ENCODE assay signal across 8 cellular contexts in the genomic region with DNA sequence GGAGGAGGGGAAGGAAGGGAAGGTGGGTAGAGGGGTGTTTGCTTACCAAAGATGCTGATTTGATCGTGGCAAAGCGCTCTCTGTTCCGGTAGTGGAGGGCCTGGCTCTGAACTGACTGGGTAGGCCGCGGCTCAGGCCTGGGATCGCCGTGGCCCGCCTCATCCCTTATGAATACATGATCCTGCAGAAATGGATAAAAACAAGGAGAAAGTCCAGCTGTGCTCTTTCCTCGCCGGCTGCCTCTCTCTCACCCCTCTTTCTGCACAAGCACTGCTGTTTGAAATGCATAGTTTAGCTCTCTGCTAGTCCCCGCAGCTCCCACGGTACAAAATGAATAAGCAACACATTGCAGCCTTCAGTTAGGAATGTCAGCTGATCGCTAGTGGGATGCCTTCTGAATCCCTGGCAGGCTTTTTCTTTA. TPM values are rescaled to one million over a fixed set of nuclear protein-coding genes. Genes with fewer than 3 reads are reported as not detected.
A peak's percentile ranks its signal among the peaks of the same experiment; 100 is the strongest.
DNase-seq lines count a peak whose midpoint lies in the region; ATAC-seq and TF ChIP-seq lines count a peak whose summit lies in the region.

No MANE protein-coding gene starts in this region.

- peak overlapping the region; percentile 86 for H2AFZ ChIP-seq in neuronal stem cell (ENCODE audit: low read length)

- no peak overlapping the region for H2AK5ac ChIP-seq in neuronal stem cell (ENCODE audit: low read depth, low read length)

- H2BK15ac ChIP-seq in neuronal stem cell (ENCODE audit: low read length), result no peak overlapping the region

- H2BK5ac ChIP-seq in neuronal stem cell (ENCODE audit: low read length), result no peak overlapping the region

- H4K91ac ChIP-seq in neuronal stem cell (ENCODE audit: low read depth, low read length, poor library complexity), result no peak overlapping the region

- no peak overlapping the region for H2BK120ac ChIP-seq in neuronal stem cell (ENCODE audit: low read depth, low read length)

- H3K18ac ChIP-seq in neuronal stem cell (ENCODE audit: low read length), result peak overlapping the region; percentile 0

- H3K36me3 ChIP-seq in BE2C, result no peaks in the 10 kb centered on the region
- no peaks in the 10 kb centered on the region for H3K36me3 ChIP-seq in NT2/D1 (ENCODE audit: insufficient read depth, insufficient read length, low read length)
- H3K36me3 ChIP-seq in neuronal stem cell (replicated peaks in 1 of 2; ENCODE audit: control insufficient read depth in 2 of 2, insufficient read depth in 2 of 2, low read length in 2 of 2), result no peaks in the 10 kb centered on the region

- intact Hi-C loops in posterior vena cava (cut with DNase I), result loop anchor here in 1 of 2 donors (10.0 kb wide), 1 partner anchor 185 kb away; the partner anchor contains the start of genes SUDS3 and TAOK3

- H4K8ac ChIP-seq in neuronal stem cell (ENCODE audit: low read depth, low read length), result no peak overlapping the region

- DNase-seq in BE2C, result peak; percentile 63
- peak; percentile 32 for DNase-seq in NT2/D1 (ENCODE audit: low read depth, low spot score)
- peak; percentile 84 for DNase-seq in fibroblast of villous mesenchyme (ENCODE audit: low read depth)
- peak; percentile 26 for DNase-seq in neuronal stem cell (ENCODE audit: low spot score)
- DNase-seq in activated CD8-positive, alpha-beta memory T cell treated with anti-CD3 and anti-CD28 coated beads, Interleukin-2, amount 50 U/mL, for 48 hours, result no peak
- DNase-seq in stimulated activated CD8-positive, alpha-beta memory T cell treated with anti-CD3 and anti-CD28 coated beads, Interleukin-4, amount 100 ng/mL, for 48 hours, result no peak
- no peak for DNase-seq in posterior vena cava (ENCODE audit: low spot score)

- H3K9ac ChIP-seq in NT2/D1 (ENCODE audit: insufficient read length, low read depth), result peak overlapping the region; percentile 65
- peak overlapping the region; percentile 36 for H3K9ac ChIP-seq in neuronal stem cell (ENCODE audit: low read depth, low read length, poor library complexity)

- H2BK12ac ChIP-seq in neuronal stem cell (ENCODE audit: low read length), result no peak overlapping the region

- no peak for ATAC-seq in HG03045 (IDR thresholded peaks at IDR 0.05; ENCODE audit: unreplicated experiment)

- peak overlapping the region; percentile 54 for H3K4me3 ChIP-seq in BE2C (ENCODE audit: low read depth, low read length)
- H3K4me3 ChIP-seq in NT2/D1 (ENCODE audit: insufficient read length, low read depth), result peak overlapping the region; percentile 27
- H3K4me3 ChIP-seq in fibroblast of villous mesenchyme (ENCODE audit: low read depth, low read length), result peak overlapping the region; percentile 58
- peak overlapping the region in 1 of 2 donors; percentile 60 for H3K4me3 ChIP-seq in neuronal stem cell (ENCODE audit: low read length in 2 of 2)

- no peaks in the 10 kb centered on the region for H3K79me1 ChIP-seq in neuronal stem cell (ENCODE audit: low read depth, low read length)

- H3K14ac ChIP-seq in neuronal stem cell (ENCODE audit: low read length), result no peak overlapping the region

- TF ChIP-seq CTCF in BE2C (IDR thresholded peaks at IDR 0.05; ENCODE audit: low read depth, low read length), result no peak
- TF ChIP-seq CTCF in fibroblast of villous mesenchyme (IDR thresholded peaks at IDR 0.05; ENCODE audit: insufficient read depth, low read depth, low read length), result no peak

- H3K23ac ChIP-seq in neuronal stem cell (ENCODE audit: low read depth, low read length, poor library complexity), result no peak overlapping the region

- H3K27ac ChIP-seq in neuronal stem cell (replicated peaks; ENCODE audit: low read length), result peak overlapping the region; percentile 83

- H3K4me1 ChIP-seq in BE2C, result peaks cover 6% of the 10 kb centered on the region; the same call in 1 of the 2 replicates
- H3K4me1 ChIP-seq in NT2/D1 (ENCODE audit: insufficient read depth, insufficient read length), result no peaks in the 10 kb centered on the region
- peaks cover 2 to 11% of the 10 kb centered on the region in 2 donors for H3K4me1 ChIP-seq in neuronal stem cell (ENCODE audit: control insufficient read depth in 2 of 2, insufficient read depth in 1 of 2, low read depth in 1 of 2, low read length in 2 of 2)

- H3K4ac ChIP-seq in neuronal stem cell (ENCODE audit: low read length), result no peak overlapping the region

- H3K27me3 ChIP-seq in BE2C (no peaks in the 10 kb centered on the region), NT2/D1 (ENCODE audit: insufficient read depth, insufficient read length) (no peaks in the 10 kb centered on the region), neuronal stem cell (ENCODE audit: control insufficient read depth in 3 of 3, insufficient read depth in 3 of 3, low read depth in 1 of 3, low read length in 3 of 3) (no peaks in the 10 kb centered on the region)

- no peak overlapping the region for H3K4me2 ChIP-seq in neuronal stem cell (ENCODE audit: insufficient read depth, low read length, poor library complexity, severe bottlenecking)

- WGBS in neuronal stem cell (ENCODE audit: extremely low coverage in 2 of 2, insufficient read length in 2 of 2, insufficient replicate concordance in 1 of 2), 2 donors, result no CpG with 5 or more reads among the region's 13 CpGs

- H3K9me3 ChIP-seq in BE2C (no peaks in the 10 kb centered on the region), NT2/D1 (ENCODE audit: insufficient read depth, low read length) (no peaks in the 10 kb centered on the region), neuronal stem cell (replicated peaks in 1 of 2; ENCODE audit: control insufficient read depth in 2 of 2, insufficient read depth in 1 of 2, low read depth in 1 of 2, low read length in 2 of 2) (no peaks in the 10 kb centered on the region)

RNA-seq across cellular contexts. Expression of gene PEBP1, which starts 53.8 kb away (rescaled TPM):
- 362 TPM for polyA plus RNA-seq in BE2C (2012; ENCODE audit: insufficient read depth, insufficient read length, low read depth)
- total RNA-seq in fibroblast of villous mesenchyme, result 155 and 156 TPM in 2 replicates
- polyA plus RNA-seq in neuronal stem cell (2013, experiment 1 of 2), result 382 TPM
- polyA plus RNA-seq in neuronal stem cell (2013, experiment 2 of 2), result 379 TPM
- 100 to 1,000 TPM; 134 to 156 TPM for total RNA-seq in posterior vena cava

Comparison
In these comparisons a context has a peak if more than half of its experiments do, and no peak if none do; other contexts are left out.
1. DNase-seq: peak in BE2C (single experiment), NT2/D1 (single experiment), fibroblast of villous mesenchyme (single experiment) and neuronal stem cell (single experiment); none in activated CD8-positive, alpha-beta memory T cell treated with anti-CD3 and anti-CD28 coated beads, Interleukin-2, amount 50 U/mL, for 48 hours (single experiment), stimulated activated CD8-positive, alpha-beta memory T cell treated with anti-CD3 and anti-CD28 coated beads, Interleukin-4, amount 100 ng/mL, for 48 hours (single experiment) and posterior vena cava (single experiment).